In genomic region chr9:2229109-2229733, GRCh38 we compare ENCODE assay signal across 10 cellular contexts.
DNase-seq lines count a peak whose midpoint lies in the region; ATAC-seq, FAIRE-seq and TF ChIP-seq lines count a peak whose summit lies in the region.
"Had no signal": no experiment of that assay in that cellular context is flagged by ENCODE, and none has a peak within 500 bp of the region (broad histone marks: within the 10 kb centered on the region; RNA-seq: fewer than 3 reads in every experiment).

No MANE protein-coding gene starts in this region.

- intact Hi-C loops in endothelial cell of umbilical vein (cut with micrococcal nuclease), result loop anchor here (5.0 kb wide), 1 partner anchor 613 kb away; the partner anchor contains the start of gene PUM3
- intact Hi-C loops in ovary (cut with DNase I), result loop anchor here in 1 of 4 donors (10.0 kb wide), 1 partner anchor 54 kb away; no protein-coding TSS in a partner anchor

- H2AFZ ChIP-seq in endothelial cell of umbilical vein (ENCODE audit: low read depth, low read length), result peak overlapping the region; percentile 77

- peak; percentile 24 for DNase-seq in endothelial cell of umbilical vein (ENCODE audit: low read depth, low spot score)
- no peak for DNase-seq in NCI-H1694 (lab: John Stamatoyannopoulos, UW)
- no peak for DNase-seq in ovary
- DNase-seq in NCI-H446 treated with DMSO at 0.1 percent for 48 hours (lab: John Stamatoyannopoulos, UW), result no peak
- DNase-seq in AG08395 (ENCODE audit: low spot score), result no peak
- DNase-seq: NCI-H1694 treated with DMSO at 0.1 percent for 48 hours; stimulated activated CD4-positive, alpha-beta T cell treated with anti-CD3 and anti-CD28 coated beads, Interleukin-15, amount 100 ng/mL, for 24 hours had no signal

- CTCF ChIA-PET in endothelial cell of umbilical vein (lab: Charles Lee), result interaction anchor here (0.9 to 3.0 kb wide), 3 partner anchors 13 to 499 kb away, joined by 3 to 17 read pairs (median 8); no protein-coding TSS in a partner anchor

- TF ChIP-seq POLR2A in endothelial cell of umbilical vein (IDR thresholded peaks at IDR 0.05; ENCODE audit: low read depth, low read length) (no peak), ovary (IDR thresholded peaks at IDR 0.05) (no peak)

- dilution Hi-C loops in endothelial cell of umbilical vein (cut with MboI; ENCODE audit: extremely low pct_ligation_motif_present, low sequenced_read_pairs), result no loop called here

- H3K4me3 ChIP-seq in BLaER1 (no peak overlapping the region), endothelial cell of umbilical vein (replicated peaks in 1 of 3; ENCODE audit: insufficient read depth in 1 of 3, low read depth in 1 of 3, low read length in 3 of 3) (no peak overlapping the region), ovary (no peak overlapping the region)

- BruUV-seq in endothelial cell of umbilical vein (replicated peaks; lab: Mats Ljungman, UMichigan), result no TSS peak

- TF ChIP-seq EP300 in ovary (IDR thresholded peaks at IDR 0.05), result no peak

- H3K27me3 ChIP-seq in BLaER1, result no peaks in the 10 kb centered on the region
- H3K27me3 ChIP-seq in endothelial cell of umbilical vein (ENCODE audit: control insufficient read depth in 2 of 2, insufficient read depth in 2 of 2, low read length in 2 of 2), result no peaks in the 10 kb centered on the region
- no peaks in the 10 kb centered on the region for H3K27me3 ChIP-seq in ovary

- H3K4me2 ChIP-seq in BLaER1 (peak overlapping the region; percentile 66), endothelial cell of umbilical vein (ENCODE audit: insufficient read depth, low read length) (no peak overlapping the region)

- peak overlapping the region; percentile 77 for H3K27ac ChIP-seq in BLaER1
- no peak overlapping the region for H3K27ac ChIP-seq in endothelial cell of umbilical vein (ENCODE audit: insufficient read depth, low read depth, low read length)
- H3K27ac ChIP-seq in ovary, result peak overlapping the region in 1 of 2 donors; percentile 72

- no peak for FAIRE-seq in endothelial cell of umbilical vein (lab: Jason Lieb, UNC)

- H3K9me1 ChIP-seq in endothelial cell of umbilical vein (replicated peaks; ENCODE audit: control insufficient read depth, extremely low read depth, insufficient read depth, low read length), result no peaks in the 10 kb centered on the region

- peaks cover 16% of the 10 kb centered on the region for H3K9me3 ChIP-seq in BLaER1
- no peaks in the 10 kb centered on the region for H3K9me3 ChIP-seq in endothelial cell of umbilical vein (replicated peaks; ENCODE audit: control insufficient read depth, insufficient read depth, low read length)
- H3K9me3 ChIP-seq in ovary, result no peaks in the 10 kb centered on the region

- H3K79me2 ChIP-seq in endothelial cell of umbilical vein (ENCODE audit: control insufficient read depth, insufficient read depth, low read length), result no peaks in the 10 kb centered on the region

- 93 to 96% (median 93%) methylated on average over 3 of the region's 3 CpGs for WGBS in ovary, 3 donors

- POLR2A ChIA-PET in endothelial cell of umbilical vein (lab: Charles Lee), result no interaction called here

- no peaks in the 10 kb centered on the region for H4K20me1 ChIP-seq in BLaER1
- H4K20me1 ChIP-seq in endothelial cell of umbilical vein (replicated peaks; ENCODE audit: control insufficient read depth, extremely low read depth, insufficient read depth, low read length), result no peaks in the 10 kb centered on the region

- H3K9ac ChIP-seq in BLaER1 (peak overlapping the region; percentile 8; the same call in 1 of the 2 replicates), endothelial cell of umbilical vein (replicated peaks; ENCODE audit: extremely low read depth, insufficient read depth, low read length) (no peak overlapping the region)

- peak; percentile 84 for ATAC-seq in GM21390 (IDR thresholded peaks at IDR 0.05; ENCODE audit: unreplicated experiment)
- peak; percentile 66 for ATAC-seq in HG03520 (IDR thresholded peaks at IDR 0.05; ENCODE audit: unreplicated experiment)

- TF ChIP-seq CTCF in endothelial cell of umbilical vein (IDR thresholded peaks at IDR 0.05; ENCODE audit: extremely low read depth in 1 of 2, insufficient read depth in 1 of 2, low read depth in 1 of 2, low read length in 2 of 2), result no peak
- no peak for TF ChIP-seq CTCF in ovary (IDR thresholded peaks at IDR 0.05)

- H3K4me1 ChIP-seq in BLaER1, result peaks cover 36% of the 10 kb centered on the region
- no peaks in the 10 kb centered on the region for H3K4me1 ChIP-seq in endothelial cell of umbilical vein (ENCODE audit: control insufficient read depth, extremely low read depth, insufficient read depth, low read length)
- H3K4me1 ChIP-seq in ovary (ENCODE audit: insufficient read depth), result peaks cover 15% of the 10 kb centered on the region

- H3K36me3 ChIP-seq in BLaER1, result no peaks in the 10 kb centered on the region
- no peaks in the 10 kb centered on the region for H3K36me3 ChIP-seq in endothelial cell of umbilical vein (ENCODE audit: control insufficient read depth in 2 of 2, extremely low read depth in 1 of 2, insufficient read depth in 2 of 2, low read length in 2 of 2)
- H3K36me3 ChIP-seq in ovary, result no peaks in the 10 kb centered on the region

TF ChIP-seq in endothelial cell of umbilical vein, 7 proteins besides CTCF, POLR2A, EP300 and RAD21:
- TF ChIP-seq EZH2 (IDR thresholded peaks at IDR 0.05; ENCODE audit: borderline replicate concordance, low read depth, low read length, severe bottlenecking) (no peak), JUN (IDR thresholded peaks at IDR 0.05; ENCODE audit: borderline replicate concordance, insufficient read depth, insufficient read length, low read depth) (no peak), MAX (IDR thresholded peaks at IDR 0.05; ENCODE audit: insufficient read depth, insufficient read length) (no peak), FOS (IDR thresholded peaks at IDR 0.05; ENCODE audit: borderline replicate concordance, insufficient read depth, low read length) (no peak), MYC (IDR thresholded peaks at IDR 0.05; ENCODE audit: low read depth, low read length) (no peak), POLR2AphosphoS5 (IDR thresholded peaks at IDR 0.05; ENCODE audit: insufficient read depth, low read depth, low read length) (no peak), GATA2 (IDR thresholded peaks at IDR 0.05; ENCODE audit: insufficient read depth, insufficient read length, low read depth, low read length) (no peak)
